Comparison of ENCODE assay signal across 31 cellular contexts in the genomic region with DNA sequence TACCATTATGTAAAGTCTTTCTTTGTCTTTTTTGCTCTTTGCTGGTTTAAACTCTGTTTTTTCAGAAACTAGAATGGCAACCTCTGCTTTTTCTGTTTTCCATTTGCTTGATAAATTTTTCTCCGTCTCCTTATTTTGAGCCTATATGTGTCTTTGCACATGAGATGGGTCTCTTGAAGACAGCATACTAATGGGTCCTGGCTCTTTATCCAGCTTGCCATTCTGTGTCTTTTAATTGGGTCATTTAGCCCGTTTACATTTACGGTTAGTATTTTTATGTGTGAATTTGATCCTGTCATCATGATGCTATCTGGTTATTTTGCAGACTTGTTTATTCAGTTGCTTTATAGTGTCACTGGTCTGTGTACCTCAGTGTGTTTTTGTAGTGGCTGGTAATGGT.
DNase-seq lines count a peak whose midpoint lies in the region; ATAC-seq, FAIRE-seq and TF ChIP-seq lines count a peak whose summit lies in the region.
"Had no signal": no experiment of that assay in that cellular context is flagged by ENCODE, and none has a peak within 500 bp of the region (broad histone marks: within the 10 kb centered on the region; RNA-seq: fewer than 3 reads in every experiment).

No MANE protein-coding gene starts in this region.

- TF ChIP-seq CTCF in HEK293 (tag by site-specific recombination; IDR thresholded peaks at IDR 0.05) = no peak

- peak; percentile 4 for FAIRE-seq in HTR-8/SVneo (lab: Jason Lieb, UNC)
- FAIRE-seq: A204.1, A549, D721Med had no signal

- H3K4me3 ChIP-seq in HEK293 (ENCODE audit: low read depth, low read length) = no peak overlapping the region
- H3K4me3 ChIP-seq: A549; BLaER1; BLaER1 treated with 17β-estradiol and CSF1 and Interleukin-3, amounts not matched to agents 10 nM and 100 nM had no signal

- H3K27ac ChIP-seq in HEK293 (ENCODE audit: extremely low read depth, low read depth, low read length) = no peak overlapping the region
- H3K27ac ChIP-seq: 22Rv1; A549; BLaER1; BLaER1 treated with 17β-estradiol and CSF1 and Interleukin-3, amounts not matched to agents 10 nM and 100 nM; C4-2B had no signal

- no peak for ATAC-seq in GM18858 (IDR thresholded peaks at IDR 0.05; ENCODE audit: unreplicated experiment)
- ATAC-seq: A549; CD8-positive, alpha-beta T cell had no signal

- DNase-seq in HTR-8/SVneo (ENCODE audit: insufficient read length, low spot score) = no peak
- DNase-seq in middle frontal gyrus (ENCODE audit: extremely low spot score, low spot score) = no peak
- DNase-seq: 8988T; ACHN; AML-193; BE2C; C1 segment of cervical spinal cord; Caco-2; Calu3; CD4-positive, alpha-beta memory T cell; CD4-positive, alpha-beta T cell; CD4-positive, CD25-positive, alpha-beta regulatory T cell; CD8-positive, alpha-beta memory T cell; CD8-positive, alpha-beta T cell; COR-L47; DMS 273 treated with DMSO at 0.1 percent for 48 hours; DMS153; DMS53; DMS79; DMS79 treated with DMSO at 0.1 percent for 48 hours; DND-41; EL had no signal

- no peaks in the 10 kb centered on the region for H3K9me3 ChIP-seq in HEK293 (ENCODE audit: control insufficient read depth, insufficient read depth, low read depth, low read length)
- H3K9me3 ChIP-seq: A549, Caco-2 had no signal

- CTCF ChIA-PET in HEK293 (lab: Yijun Ruan, JAX) = no interaction called here

- H3K36me3 ChIP-seq in HEK293 (ENCODE audit: control insufficient read depth in 2 of 2, insufficient read depth in 1 of 2, low read length in 2 of 2) = no peaks in the 10 kb centered on the region
- H3K36me3 ChIP-seq: BE2C, BLaER1 had no signal

- POLR2A ChIA-PET in HEK293 (lab: Yijun Ruan, JAX) = no interaction called here

- H3K4me1 ChIP-seq in HEK293 (ENCODE audit: control insufficient read depth, insufficient read depth, low read length) = no peaks in the 10 kb centered on the region
- H3K4me1 ChIP-seq: A549, BE2C, BLaER1, Caco-2 had no signal

TF ChIP-seq in HEK293, 187 proteins besides CTCF, POLR2A, EP300 and RAD21:
- TF ChIP-seq ZNF19 (tag by site-specific recombination; IDR thresholded peaks at IDR 0.05; ENCODE audit: low read depth) (no peak), ZNF658 (tag by site-specific recombination; IDR thresholded peaks at IDR 0.05) (no peak), SETDB1 (IDR thresholded peaks at IDR 0.05; ENCODE audit: insufficient read length, low read length) (peak; percentile 89), ZNF529 (tag by site-specific recombination; IDR thresholded peaks at IDR 0.05; ENCODE audit: insufficient replicate concordance) (peak; percentile 73)
TF ChIP-seq in HEK293: peak in this region for 2.
